1 cellular context compared by ENCODE assay signal in genomic region chr19:22256856-22257255, GRCh38.
TF ChIP-seq lines count a peak whose summit lies in the region.

No MANE protein-coding gene starts in this region.

TF ChIP-seq in HepG2, 621 proteins besides CTCF, POLR2A, EP300 and RAD21:
- TF ChIP-seq TRAFD1 (CRISPR knock-in tag; IDR thresholded peaks at IDR 0.05; ENCODE audit: borderline replicate concordance) (no peak), CEBPB (IDR thresholded peaks at IDR 0.05; ENCODE audit: borderline replicate concordance, low read depth, low read length) (peak; percentile 48; the same call in 1 of the 2 replicates), RFXANK (CRISPR knock-in tag; IDR thresholded peaks at IDR 0.05) (no peak)
